20 cellular contexts compared by ENCODE assay signal in the genomic region with DNA sequence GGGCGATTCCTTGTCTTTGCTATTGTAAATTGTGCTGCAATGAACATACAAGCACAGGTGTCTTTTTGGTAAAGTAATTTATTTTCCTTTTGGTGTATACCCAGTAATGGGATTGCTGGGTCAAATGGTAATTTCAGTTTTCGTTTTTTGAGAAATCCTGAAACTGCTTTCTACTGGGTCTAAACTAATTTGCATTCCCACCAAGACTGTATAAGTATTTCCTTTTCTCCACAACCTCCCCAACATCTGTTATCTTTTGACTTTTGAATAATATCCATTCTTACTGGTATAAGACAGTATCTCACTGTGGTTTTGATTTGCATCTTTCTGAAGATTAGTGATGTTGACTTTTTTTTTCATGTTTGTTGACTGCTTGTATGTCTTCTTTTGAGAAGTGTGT.
DNase-seq lines count a peak whose midpoint lies in the region; ATAC-seq and TF ChIP-seq lines count a peak whose summit lies in the region.
"Had no signal": no experiment of that assay in that cellular context is flagged by ENCODE, and none has a peak within 500 bp of the region (broad histone marks: within the 10 kb centered on the region; RNA-seq: fewer than 3 reads in every experiment).

No MANE protein-coding gene starts in this region.

- H3K27ac ChIP-seq in Peyer's patch = no peak overlapping the region
- H3K27ac ChIP-seq: left ventricle myocardium inferior, SJSA1, thoracic aorta had no signal

- H3K4me3 ChIP-seq in Peyer's patch = no peak overlapping the region
- H3K4me3 ChIP-seq: left ventricle myocardium inferior, SJSA1, smooth muscle cell, thoracic aorta had no signal

- H3K27me3 ChIP-seq in Peyer's patch = no peaks in the 10 kb centered on the region
- H3K27me3 ChIP-seq: SJSA1 had no signal

- TF ChIP-seq POLR2A in Peyer's patch (IDR thresholded peaks at IDR 0.05) = no peak

- no peak for DNase-seq in NCI-H2196 (lab: John Stamatoyannopoulos, UW; ENCODE audit: unreplicated experiment)
- no peak for DNase-seq in Peyer's patch
- DNase-seq in activated CD4-positive, alpha-beta T cell treated with anti-CD3 and anti-CD28 coated beads, Interleukin-2, amount 50 U/mL, for 48 hours = no peak
- DNase-seq in NCI-H2107 treated with DMSO at 0.1 percent for 48 hours (lab: John Stamatoyannopoulos, UW; ENCODE audit: unreplicated experiment) = no peak
- DNase-seq: activated CD4-positive, alpha-beta T cell treated with anti-CD3 and anti-CD28 coated beads, Interleukin-2, amount 10 ng/mL, durations not matched to agents 24 days and 14 days; cerebellar nuclear complex; EL; foreskin fibroblast; hippocampal formation; left ventricle myocardium inferior; naive thymus-derived CD4-positive, alpha-beta T cell; NCI-H510A treated with DMSO at 0.1 percent for 48 hours; stimulated activated CD4-positive, alpha-beta T cell treated with anti-CD3 and anti-CD28 coated beads, Interleukin-4, amount 100 ng/mL, for 1 hour; stimulated activated naive CD4-positive, alpha-beta T cell had no signal

- no peaks in the 10 kb centered on the region for H3K36me3 ChIP-seq in Peyer's patch
- H3K36me3 ChIP-seq: left ventricle myocardium inferior, SJSA1, thoracic aorta had no signal

- TF ChIP-seq CTCF in Peyer's patch (IDR thresholded peaks at IDR 0.05) = no peak

- H3K4me1 ChIP-seq in Peyer's patch = no peaks in the 10 kb centered on the region
- H3K4me1 ChIP-seq: left ventricle myocardium inferior, SJSA1 had no signal

- ATAC-seq in GM19324 (IDR thresholded peaks at IDR 0.05; ENCODE audit: low FRiP score, unreplicated experiment) = peak; percentile 65
- peak; percentile 99 for ATAC-seq in HG02610 (IDR thresholded peaks at IDR 0.05; ENCODE audit: unreplicated experiment)
- ATAC-seq in HG03097 (IDR thresholded peaks at IDR 0.05; ENCODE audit: low FRiP score, unreplicated experiment) = peak; percentile 72
- ATAC-seq: naive thymus-derived CD4-positive, alpha-beta T cell had no signal

- no peaks in the 10 kb centered on the region for H3K9me3 ChIP-seq in Peyer's patch
- H3K9me3 ChIP-seq: SJSA1, thoracic aorta had no signal
